In genomic region chr15:88701561-88702095, GRCh38 we compare ENCODE assay signal across 9 cellular contexts.
A peak's percentile ranks its signal among the peaks of the same experiment; 100 is the strongest.
DNase-seq lines count a peak whose midpoint lies in the region; ATAC-seq and TF ChIP-seq lines count a peak whose summit lies in the region.
"Had no signal": no experiment of that assay in that cellular context is flagged by ENCODE, and none has a peak within 500 bp of the region (broad histone marks: within the 10 kb centered on the region; RNA-seq: fewer than 3 reads in every experiment).

No MANE protein-coding gene starts in this region.

- ATAC-seq in HG03354 (IDR thresholded peaks at IDR 0.05; ENCODE audit: poor library complexity, severe bottlenecking, unreplicated experiment) = peak; percentile 72
- ATAC-seq in activated CD8-positive, alpha-beta T cell treated with anti-CD3 and anti-CD28 coated beads, Interleukin-2, amount 10 ng/mL, durations not matched to agents 7 days and 5 days = no peak

- H3K27ac Mint-ChIP-seq in activated CD8-positive, alpha-beta T cell treated with anti-CD3 and anti-CD28 coated beads, Interleukin-2, amount 10 ng/mL, durations not matched to agents 7 days and 5 days = no peak overlapping the region
- no peak overlapping the region for H3K27ac Mint-ChIP-seq in progenitor cell of endocrine pancreas

- H3K4me3 Mint-ChIP-seq in activated CD8-positive, alpha-beta T cell treated with anti-CD3 and anti-CD28 coated beads, Interleukin-2, amount 10 ng/mL, durations not matched to agents 7 days and 5 days = no peak overlapping the region
- no peak overlapping the region for H3K4me3 Mint-ChIP-seq in progenitor cell of endocrine pancreas (ENCODE audit: low read depth)

- POLR2A ChIA-PET in activated CD8-positive, alpha-beta T cell treated with anti-CD3 and anti-CD28 coated beads, Interleukin-2, amount 10 ng/mL, durations not matched to agents 7 days and 5 days (lab: Charles Lee) = no interaction called here

- DNase-seq in activated gamma-delta T cell treated with Interleukin-2 at 50 U/mL for 16 hours = peak; percentile 12
- no peak for DNase-seq in activated gamma-delta T cell (lab: John Stamatoyannopoulos, UW)
- peak; percentile 29 for DNase-seq in activated CD8-positive, alpha-beta T cell treated with anti-CD3 and anti-CD28 coated beads, Interleukin-2, amount 10 ng/mL, durations not matched to agents 7 days and 5 days
- no peak for DNase-seq in progenitor cell of endocrine pancreas (ENCODE audit: low spot score, unreplicated experiment)
- DNase-seq in NCI-H2196 (lab: John Stamatoyannopoulos, UW; ENCODE audit: unreplicated experiment) = no peak
- no peak for DNase-seq in epidermal melanocyte (ENCODE audit: insufficient read length, low spot score)
- DNase-seq in occipital lobe (lab: John Stamatoyannopoulos, UW) = no peak
- DNase-seq: NK-92 treated with Interleukin-12 subunit alpha and Interleukin-12 subunit beta, amount 100 ng/mL, for 24 hours had no signal

- peak; percentile 53 for TF ChIP-seq CTCF in progenitor cell of endocrine pancreas (IDR thresholded peaks at IDR 0.05; ENCODE audit: unreplicated experiment)

- H3K27me3 Mint-ChIP-seq in activated CD8-positive, alpha-beta T cell treated with anti-CD3 and anti-CD28 coated beads, Interleukin-2, amount 10 ng/mL, durations not matched to agents 7 days and 5 days (ENCODE audit: low read depth) = peaks cover 52% of the 10 kb centered on the region
- H3K27me3 Mint-ChIP-seq in progenitor cell of endocrine pancreas = peaks cover 69% of the 10 kb centered on the region

- H3K4me1 Mint-ChIP-seq in activated CD8-positive, alpha-beta T cell treated with anti-CD3 and anti-CD28 coated beads, Interleukin-2, amount 10 ng/mL, durations not matched to agents 7 days and 5 days (ENCODE audit: low read depth) = peaks cover 9% of the 10 kb centered on the region
- H3K4me1 Mint-ChIP-seq in progenitor cell of endocrine pancreas (ENCODE audit: low read depth) = no peaks in the 10 kb centered on the region

- CTCF ChIA-PET in activated CD8-positive, alpha-beta T cell treated with anti-CD3 and anti-CD28 coated beads, Interleukin-2, amount 10 ng/mL, durations not matched to agents 7 days and 5 days (lab: Charles Lee) = interaction anchor here (1.6 kb wide), 1 partner anchor 77 kb away, joined by 7 read pairs; no protein-coding TSS in a partner anchor

- peaks cover 4% of the 10 kb centered on the region for H3K9me3 Mint-ChIP-seq in activated CD8-positive, alpha-beta T cell treated with anti-CD3 and anti-CD28 coated beads, Interleukin-2, amount 10 ng/mL, durations not matched to agents 7 days and 5 days (ENCODE audit: insufficient read depth)
- no peaks in the 10 kb centered on the region for H3K9me3 Mint-ChIP-seq in progenitor cell of endocrine pancreas (ENCODE audit: low read depth)

- H3K36me3 Mint-ChIP-seq in activated CD8-positive, alpha-beta T cell treated with anti-CD3 and anti-CD28 coated beads, Interleukin-2, amount 10 ng/mL, durations not matched to agents 7 days and 5 days (ENCODE audit: low read depth) = no peaks in the 10 kb centered on the region
- H3K36me3 Mint-ChIP-seq in progenitor cell of endocrine pancreas (ENCODE audit: insufficient read depth) = no peaks in the 10 kb centered on the region

Comparison
In these comparisons a context has a peak if more than half of its experiments do, and no peak if none do; other contexts are left out.
1. DNase-seq: peak in activated gamma-delta T cell treated with Interleukin-2 at 50 U/mL for 16 hours (single experiment) and activated CD8-positive, alpha-beta T cell treated with anti-CD3 and anti-CD28 coated beads, Interleukin-2, amount 10 ng/mL, durations not matched to agents 7 days and 5 days (single experiment); none in activated gamma-delta T cell (single experiment), progenitor cell of endocrine pancreas (single experiment), NCI-H2196 (single experiment), epidermal melanocyte (single experiment) and occipital lobe (single experiment).